ENCODE assay signal across 8 cellular contexts in the genomic region with DNA sequence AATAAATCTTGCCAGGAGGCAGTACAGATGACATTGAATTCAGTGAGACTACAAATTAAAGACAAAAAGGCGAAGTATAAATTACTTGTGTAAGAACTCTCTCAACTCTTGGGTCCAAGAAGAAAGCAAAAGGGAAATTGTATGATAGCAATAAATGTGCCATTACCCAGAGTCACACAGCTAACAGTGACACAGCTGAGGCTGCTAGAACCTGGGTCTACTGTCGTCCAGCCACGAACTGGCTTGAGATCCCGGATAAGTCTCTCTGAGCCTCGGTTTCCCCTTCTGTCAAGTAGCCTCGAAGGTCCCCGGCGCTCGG. TPM values are rescaled to one million over a fixed set of nuclear protein-coding genes. Genes with fewer than 3 reads are reported as not detected.
DNase-seq lines count a peak whose midpoint lies in the region; ATAC-seq and TF ChIP-seq lines count a peak whose summit lies in the region.

No MANE protein-coding gene starts in this region.

- intact Hi-C loops in left ventricle myocardium inferior (cut with micrococcal nuclease) = no loop called here
- intact Hi-C loops in left ventricle myocardium superior (cut with micrococcal nuclease) = loop anchor here (10.0 kb wide), 2 partner anchors 141 to 361 kb away; no protein-coding TSS in a partner anchor
- intact Hi-C loops in right lobe of liver (cut with DNase I) = no loop called here
- intact Hi-C loops in uterus (cut with DNase I; ENCODE audit: low total_unique reads) = loop anchor here (10.0 kb wide), 1 partner anchor 91 kb away; no protein-coding TSS in a partner anchor

- TF ChIP-seq POLR2A in right lobe of liver (IDR thresholded peaks at IDR 0.05) (no peak), uterus (IDR thresholded peaks at IDR 0.05) (no peak)

- no peak for DNase-seq in left ventricle myocardium inferior
- no peak for DNase-seq in left ventricle myocardium superior
- DNase-seq in activated naive CD8-positive, alpha-beta T cell treated with anti-CD3 and anti-CD28 coated beads, Interleukin-2, amount 10 ng/mL, durations not matched to agents 7 days and 5 days = no peak
- no peak for DNase-seq in right lobe of liver
- DNase-seq in uterus = no peak
- DNase-seq in stimulated activated CD4-positive, alpha-beta T cell treated with anti-CD3 and anti-CD28 coated beads, Interleukin-2, amount 100 ng/mL, for 24 hours = no peak

- TF ChIP-seq CTCF in left ventricle myocardium inferior (IDR thresholded peaks at IDR 0.05; ENCODE audit: borderline replicate concordance) (no peak), right lobe of liver (IDR thresholded peaks at IDR 0.05) (no peak), uterus (IDR thresholded peaks at IDR 0.05) (no peak)

- no peaks in the 10 kb centered on the region for H3K9me3 Mint-ChIP-seq in activated naive CD8-positive, alpha-beta T cell treated with anti-CD3 and anti-CD28 coated beads, Interleukin-2, amount 10 ng/mL, durations not matched to agents 7 days and 5 days

- H3K4me1 ChIP-seq in left ventricle myocardium inferior (peaks cover 50% of the 10 kb centered on the region), right lobe of liver (peaks cover 0 to 8% (median 3%) of the 10 kb centered on the region in 4 donors), uterus (no peaks in the 10 kb centered on the region)

- no peaks in the 10 kb centered on the region for H3K9me3 ChIP-seq in left ventricle myocardium inferior (replicated peaks)
- H3K9me3 ChIP-seq in right lobe of liver = no peaks in the 10 kb centered on the region
- H3K9me3 ChIP-seq in uterus = no peaks in the 10 kb centered on the region

- H3K36me3 Mint-ChIP-seq in activated naive CD8-positive, alpha-beta T cell treated with anti-CD3 and anti-CD28 coated beads, Interleukin-2, amount 10 ng/mL, durations not matched to agents 7 days and 5 days = no peaks in the 10 kb centered on the region

- H3K27ac ChIP-seq in left ventricle myocardium inferior (replicated peaks) (peak overlapping the region; percentile 94), right lobe of liver (no peak overlapping the region), uterus (peak overlapping the region; percentile 90 to 92)

- H3K4me3 Mint-ChIP-seq in activated naive CD8-positive, alpha-beta T cell treated with anti-CD3 and anti-CD28 coated beads, Interleukin-2, amount 10 ng/mL, durations not matched to agents 7 days and 5 days = peak overlapping the region; percentile 84

- no peak overlapping the region for H3K27ac Mint-ChIP-seq in activated naive CD8-positive, alpha-beta T cell treated with anti-CD3 and anti-CD28 coated beads, Interleukin-2, amount 10 ng/mL, durations not matched to agents 7 days and 5 days

- POLR2A ChIA-PET in activated naive CD8-positive, alpha-beta T cell treated with anti-CD3 and anti-CD28 coated beads, Interleukin-2, amount 10 ng/mL, durations not matched to agents 7 days and 5 days (lab: Charles Lee) = no interaction called here

- peaks cover 61% of the 10 kb centered on the region for H3K27me3 Mint-ChIP-seq in activated naive CD8-positive, alpha-beta T cell treated with anti-CD3 and anti-CD28 coated beads, Interleukin-2, amount 10 ng/mL, durations not matched to agents 7 days and 5 days

- no peak for ATAC-seq in left ventricle myocardium superior
- ATAC-seq in activated naive CD8-positive, alpha-beta T cell treated with anti-CD3 and anti-CD28 coated beads, Interleukin-2, amount 10 ng/mL, durations not matched to agents 7 days and 5 days (ENCODE audit: low read depth) = no peak
- ATAC-seq in right lobe of liver = no peak
- ATAC-seq in HG02623 (IDR thresholded peaks at IDR 0.05; ENCODE audit: unreplicated experiment) = no peak
- ATAC-seq in GM21825 (IDR thresholded peaks at IDR 0.05; ENCODE audit: unreplicated experiment) = no peak

- H3K36me3 ChIP-seq in left ventricle myocardium inferior (no peaks in the 10 kb centered on the region), right lobe of liver (no peaks in the 10 kb centered on the region), uterus (no peaks in the 10 kb centered on the region)

- 43% methylated on average over 1 of the region's 9 CpGs for WGBS in right lobe of liver (ENCODE audit: insufficient coverage, low coverage, low lambda C conversion rate, missing lambda C conversion rate)

- H3K4me1 Mint-ChIP-seq in activated naive CD8-positive, alpha-beta T cell treated with anti-CD3 and anti-CD28 coated beads, Interleukin-2, amount 10 ng/mL, durations not matched to agents 7 days and 5 days = peaks cover 10% of the 10 kb centered on the region

- H3K4me3 ChIP-seq in left ventricle myocardium inferior (peak overlapping the region; percentile 88), right lobe of liver (peak overlapping the region; percentile 49 to 60 (median 55)), uterus (peak overlapping the region; percentile 61 to 78)

- H3K27me3 ChIP-seq in left ventricle myocardium inferior (ENCODE audit: low read depth) (peaks cover 47% of the 10 kb centered on the region), right lobe of liver (peaks cover 0 to 5% of the 10 kb centered on the region in 2 donors), uterus (no peaks in the 10 kb centered on the region)

RNA-seq across cellular contexts. Expression of a gene that starts 0.4 kb away (rescaled TPM):
- total RNA-seq in left ventricle myocardium inferior (14.0 TPM), left ventricle myocardium superior (9.0 TPM), right lobe of liver (under 1 TPM; 0.04 to 0.58 (median 0.37) TPM), uterus (10 to 100 TPM in 3 of 4 donors, 1 to 10 TPM in 1; 2.6 to 37.6 (median 11.5) TPM)
- not detected for total RNA-seq in activated naive CD8-positive, alpha-beta T cell treated with anti-CD3 and anti-CD28 coated beads, Interleukin-2, amount 10 ng/mL, durations not matched to agents 7 days and 5 days

Comparison
In these comparisons a context has a peak if more than half of its experiments do, and no peak if none do; other contexts are left out.
1. intact Hi-C loops: an anchor here in left ventricle myocardium superior (10.0 kb wide) and uterus (10.0 kb wide); none called in left ventricle myocardium inferior and right lobe of liver.
2. H3K27ac ChIP-seq: peak in left ventricle myocardium inferior (single experiment) and uterus (2 of 2); none in right lobe of liver (0 of 3).
3. Peak in every context shown above with its lines, with median percentiles within 50 percentile points of each other: H3K4me3 ChIP-seq.